7 cellular contexts compared by ENCODE assay signal in the genomic region with DNA sequence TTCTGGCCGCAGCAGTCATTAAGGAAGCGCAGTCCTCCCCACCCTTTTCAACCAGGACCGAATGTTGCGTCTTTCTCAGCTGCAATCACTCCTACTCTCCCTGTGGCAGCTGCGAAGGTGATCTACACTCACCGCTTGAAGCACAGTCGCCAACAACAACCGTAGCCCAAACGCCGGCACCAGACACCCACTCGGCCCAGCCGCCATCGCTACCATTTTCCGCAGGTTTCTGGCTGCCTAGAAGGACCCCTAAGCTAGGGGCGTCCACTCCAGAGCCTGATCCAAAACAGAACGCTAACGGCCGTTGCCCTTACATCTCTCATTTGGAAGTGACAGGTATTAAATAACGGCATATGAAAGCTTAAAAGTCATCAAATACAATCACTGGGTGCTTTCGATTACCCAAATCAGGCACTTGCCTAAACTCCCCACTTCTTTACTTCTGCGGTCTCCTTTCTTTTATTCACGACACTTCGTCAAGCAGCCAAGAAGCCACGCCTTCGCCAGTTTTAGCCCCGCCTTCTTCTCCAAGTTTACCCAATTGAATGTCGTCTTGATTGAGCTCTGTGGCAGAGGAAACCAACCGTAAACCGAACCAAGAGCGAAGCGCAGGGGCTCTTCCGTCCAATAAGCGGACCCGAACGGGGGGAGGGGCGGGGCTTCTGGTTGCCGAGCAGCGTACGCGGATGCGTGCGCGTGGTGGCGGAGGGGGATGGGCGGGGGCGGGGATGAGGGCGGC. TPM values are rescaled to one million over a fixed set of nuclear protein-coding genes. Genes with fewer than 3 reads are reported as not detected.
DNase-seq lines count a peak whose midpoint lies in the region; ATAC-seq and TF ChIP-seq lines count a peak whose summit lies in the region.

A gene (minus strand): TSS at position 231 of the 739 bp plus-strand sequence. CDS start 15 bp downstream, at position 216.

- 2% methylated on average over 33 of the region's 47 CpGs for WGBS in hepatocyte (ENCODE audit: low lambda C conversion rate, missing lambda C conversion rate)

- H2AFZ ChIP-seq in hepatocyte, result peak within 1 kb of the TSS; percentile 67

- TF ChIP-seq CTCF in astrocyte of the spinal cord (IDR thresholded peaks at IDR 0.05; ENCODE audit: low read depth, low read length) (no peak), hepatocyte (IDR thresholded peaks at IDR 0.05; ENCODE audit: poor library complexity) (no peak)

- in situ Hi-C loops in astrocyte of the spinal cord (cut with HindIII; ENCODE audit: low sequenced_read_pairs), result loop anchor here (10.0 kb wide), 1 partner anchor 49 kb away; no protein-coding TSS in a partner anchor

- H3K36me3 ChIP-seq in hepatocyte (replicated peaks; ENCODE audit: insufficient read depth, low read depth), result no peaks in the 10 kb centered on the region

- H4K20me1 ChIP-seq in hepatocyte (ENCODE audit: insufficient read depth, poor library complexity, severe bottlenecking), result peaks cover 35% of the 10 kb centered on the region

- H3K4me3 ChIP-seq in astrocyte of the spinal cord (ENCODE audit: low read depth, low read length) (peak within 1 kb of the TSS; percentile 95), hepatocyte (peak within 1 kb of the TSS; percentile 86)

- H3K9me3 ChIP-seq in hepatocyte (ENCODE audit: low read depth), result no peaks in the 10 kb centered on the region

- ATAC-seq in GM18517 (IDR thresholded peaks at IDR 0.05; ENCODE audit: unreplicated experiment), result peak; percentile 76
- ATAC-seq in HG03039 (IDR thresholded peaks at IDR 0.05; ENCODE audit: unreplicated experiment), result peak; percentile 83

- H3K4me2 ChIP-seq in hepatocyte, result peak within 1 kb of the TSS; percentile 79

- H3K27me3 ChIP-seq in hepatocyte, result no peaks in the 10 kb centered on the region

- H3K4me1 ChIP-seq in hepatocyte (ENCODE audit: insufficient read depth), result peaks cover 24% of the 10 kb centered on the region

- H3K79me2 ChIP-seq in hepatocyte, result peaks cover 80% of the 10 kb centered on the region

- DNase-seq in NCI-H2081 (lab: John Stamatoyannopoulos, UW) (peak; percentile 98 to 99), T1000 (lab: John Stamatoyannopoulos, UW) (peak; percentile 99), astrocyte of the spinal cord (ENCODE audit: low read depth, low spot score) (peak; percentile 100), hepatocyte (ENCODE audit: low spot score) (peak; percentile 100), renal cortical epithelial cell (ENCODE audit: low read depth) (peak; percentile 100)

- H3K9me2 ChIP-seq in hepatocyte (replicated peaks; ENCODE audit: insufficient read depth), result no peaks in the 10 kb centered on the region

- H3K27ac ChIP-seq in hepatocyte, result peak within 1 kb of the TSS; percentile 91

RNA-seq across cellular contexts. Expression of the gene that starts here (rescaled TPM):
- total RNA-seq in hepatocyte (168 and 204 TPM in 2 replicates), renal cortical epithelial cell (223 and 247 TPM in 2 replicates)
- 167 and 193 TPM in 2 replicates for polyA plus RNA-seq in hepatocyte

Comparison
In these comparisons a context has a peak if more than half of its experiments do, and no peak if none do; other contexts are left out.
1. Peak in every context shown above with its lines: DNase-seq, ATAC-seq, H3K4me3 ChIP-seq and H3K27ac ChIP-seq.